Comparison of ENCODE assay signal across 16 cellular contexts in genomic region chr14:50615566-50615965, GRCh38.
"Had no signal": no experiment of that assay in that cellular context is flagged by ENCODE, and none has a peak within 500 bp of the region (broad histone marks: within the 10 kb centered on the region; RNA-seq: fewer than 3 reads in every experiment).

No MANE protein-coding gene starts in this region.

- DNase-seq: activated B cell treated with CpG ODN at 0.5 μM for 24 hours; activated CD4-positive, alpha-beta T cell treated with anti-CD3 and anti-CD28 coated beads for 48 hours; activated CD8-positive, alpha-beta T cell treated with anti-CD3 and anti-CD28 coated beads for 36 hours; activated effector memory CD4-positive, alpha-beta T cell treated with Interleukin-2 at 50 U/mL for 16 hours; activated T-cell treated with anti-CD3 and anti-CD28 coated beads, Interleukin-2, amount 50 U/mL, for 4 hours; amniotic stem cell; effector memory CD4-positive, alpha-beta T cell; kidney glomerular epithelial cell; ovary; SW 1271; tibial artery had no signal

- H3K4me3 ChIP-seq: ovary, tibial artery, vagina had no signal

- H3K4me1 ChIP-seq: tibial artery, vagina had no signal

- H3K27me3 ChIP-seq: ovary, tibial artery, vagina had no signal

- H3K9me3 Mint-ChIP-seq: activated B cell treated with CpG ODN at 0.5 μM for 24 hours; activated naive CD4-positive, alpha-beta T cell treated with anti-CD3 and anti-CD28 coated beads, Interleukin-2, amount 50 U/mL, for 24 hours; activated T-cell treated with anti-CD3 and anti-CD28 coated beads, Interleukin-2, amount 50 U/mL, for 4 hours; brain; central memory CD8-positive, alpha-beta T cell; stimulated activated effector memory CD8-positive, alpha-beta T cell treated with anti-CD3 and anti-CD28 coated beads, Interleukin-12 subunit alpha, Interleukin-12 subunit beta, amount 100 ng/mL, for 72 hours had no signal

- H3K9me3 ChIP-seq: ovary, tibial artery, vagina had no signal

- ATAC-seq: activated CD8-positive, alpha-beta T cell treated with anti-CD3 and anti-CD28 coated beads for 36 hours; activated T-cell treated with anti-CD3 and anti-CD28 coated beads, Interleukin-2, amount 50 U/mL, for 4 hours; stimulated activated effector memory CD8-positive, alpha-beta T cell treated with anti-CD3 and anti-CD28 coated beads, Interleukin-12 subunit alpha, Interleukin-12 subunit beta, amount 100 ng/mL, for 72 hours had no signal

- H3K36me3 Mint-ChIP-seq: stimulated activated effector memory CD8-positive, alpha-beta T cell treated with anti-CD3 and anti-CD28 coated beads, Interleukin-12 subunit alpha, Interleukin-12 subunit beta, amount 100 ng/mL, for 72 hours had no signal

- H3K27me3 Mint-ChIP-seq: activated B cell treated with CpG ODN at 0.5 μM for 24 hours; activated CD8-positive, alpha-beta T cell treated with anti-CD3 and anti-CD28 coated beads for 36 hours; activated naive CD4-positive, alpha-beta T cell treated with anti-CD3 and anti-CD28 coated beads, Interleukin-2, amount 50 U/mL, for 24 hours; brain; central memory CD8-positive, alpha-beta T cell had no signal

- H3K4me3 Mint-ChIP-seq: activated B cell treated with CpG ODN at 0.5 μM for 24 hours; activated CD8-positive, alpha-beta T cell treated with anti-CD3 and anti-CD28 coated beads for 36 hours; activated naive CD4-positive, alpha-beta T cell treated with anti-CD3 and anti-CD28 coated beads, Interleukin-2, amount 50 U/mL, for 24 hours; activated T-cell treated with anti-CD3 and anti-CD28 coated beads, Interleukin-2, amount 50 U/mL, for 4 hours; brain; central memory CD8-positive, alpha-beta T cell; stimulated activated effector memory CD8-positive, alpha-beta T cell treated with anti-CD3 and anti-CD28 coated beads, Interleukin-12 subunit alpha, Interleukin-12 subunit beta, amount 100 ng/mL, for 72 hours had no signal

- H3K36me3 ChIP-seq: ovary had no signal

- H3K4me1 Mint-ChIP-seq: activated naive CD4-positive, alpha-beta T cell treated with anti-CD3 and anti-CD28 coated beads, Interleukin-2, amount 50 U/mL, for 24 hours; central memory CD8-positive, alpha-beta T cell; stimulated activated effector memory CD8-positive, alpha-beta T cell treated with anti-CD3 and anti-CD28 coated beads, Interleukin-12 subunit alpha, Interleukin-12 subunit beta, amount 100 ng/mL, for 72 hours had no signal

- H3K27ac Mint-ChIP-seq: activated B cell treated with CpG ODN at 0.5 μM for 24 hours; activated CD8-positive, alpha-beta T cell treated with anti-CD3 and anti-CD28 coated beads for 36 hours; activated naive CD4-positive, alpha-beta T cell treated with anti-CD3 and anti-CD28 coated beads, Interleukin-2, amount 50 U/mL, for 24 hours; stimulated activated effector memory CD8-positive, alpha-beta T cell treated with anti-CD3 and anti-CD28 coated beads, Interleukin-12 subunit alpha, Interleukin-12 subunit beta, amount 100 ng/mL, for 72 hours had no signal

- H3K27ac ChIP-seq: ovary, tibial artery, vagina had no signal
